28 cellular contexts compared by ENCODE assay signal in genomic region chr1:51210676-51211075, GRCh38.
"Had no signal": no experiment of that assay in that cellular context is flagged by ENCODE, and none has a peak within 500 bp of the region (broad histone marks: within the 10 kb centered on the region; RNA-seq: fewer than 3 reads in every experiment).

No MANE protein-coding gene starts in this region.

- DNase-seq: activated CD4-positive, alpha-beta memory T cell treated with anti-CD3 and anti-CD28 coated beads, Interleukin-2, amount 10 ng/mL, durations not matched to agents 7 days and 5 days; activated CD4-positive, alpha-beta T cell treated with anti-CD3 and anti-CD28 coated beads for 1 hour; activated CD4-positive, alpha-beta T cell treated with anti-CD3 and anti-CD28 coated beads for 4 hours; activated CD4-positive, alpha-beta T cell treated with anti-CD3 and anti-CD28 coated beads, Interleukin-2, amount 10 ng/mL, durations not matched to agents 7 days and 5 days; activated CD4-positive, alpha-beta T cell treated with anti-CD3 and anti-CD28 coated beads, Interleukin-2, amount 50 U/mL, for 4 hours; activated CD8-positive, alpha-beta memory T cell treated with anti-CD3 and anti-CD28 coated beads, Interleukin-2, amount 50 U/mL, for 48 hours; activated effector memory CD4-positive, alpha-beta T cell treated with Interleukin-2 at 50 U/mL for 16 hours; activated gamma-delta T cell treated with Interleukin-2 at 50 U/mL for 16 hours; activated naive CD4-positive, alpha-beta T cell treated with anti-CD3 and anti-CD28 coated beads, Interleukin-2, amount 50 U/mL, for 16 hours; activated naive CD4-positive, alpha-beta T cell treated with Interleukin-2 at 50 U/mL for 16 hours; activated T-cell treated with anti-CD3 and anti-CD28 coated beads for 4 hours; activated T-cell treated with anti-CD3 and anti-CD28 coated beads, Interleukin-2, amount 50 U/mL, for 24 hours; activated T-cell treated with anti-CD3 and anti-CD28 coated beads, Interleukin-2, amount 50 U/mL, for 72 hours; amygdala; aorta; body of pancreas; caudate nucleus; effector CD8-positive, alpha-beta T cell; esophagus squamous epithelium; foreskin melanocyte; T-helper 2 cell had no signal

- H3K4me3 Mint-ChIP-seq: activated CD4-positive, alpha-beta memory T cell treated with anti-CD3 and anti-CD28 coated beads, Interleukin-2, amount 10 ng/mL, durations not matched to agents 7 days and 5 days; activated CD4-positive, alpha-beta T cell treated with anti-CD3 and anti-CD28 coated beads, Interleukin-2, amount 10 ng/mL, durations not matched to agents 7 days and 5 days; activated naive CD8-positive, alpha-beta T cell; activated T-cell treated with anti-CD3 and anti-CD28 coated beads, Interleukin-2, amount 50 U/mL, for 24 hours; activated T-cell treated with anti-CD3 and anti-CD28 coated beads, Interleukin-2, amount 50 U/mL, for 72 hours; activated T-helper 17 cell treated with anti-CD3 and anti-CD28 coated beads, Interleukin-2, amount 50 U/mL, for 72 hours; WTC11 had no signal

- H3K27me3 Mint-ChIP-seq: activated CD4-positive, alpha-beta memory T cell treated with anti-CD3 and anti-CD28 coated beads, Interleukin-2, amount 10 ng/mL, durations not matched to agents 7 days and 5 days; activated CD4-positive, alpha-beta T cell treated with anti-CD3 and anti-CD28 coated beads, Interleukin-2, amount 10 ng/mL, durations not matched to agents 7 days and 5 days; activated naive CD8-positive, alpha-beta T cell; activated T-cell treated with anti-CD3 and anti-CD28 coated beads, Interleukin-2, amount 50 U/mL, for 24 hours; activated T-helper 17 cell treated with anti-CD3 and anti-CD28 coated beads, Interleukin-2, amount 50 U/mL, for 72 hours had no signal

- H3K9me3 Mint-ChIP-seq: activated CD4-positive, alpha-beta memory T cell treated with anti-CD3 and anti-CD28 coated beads, Interleukin-2, amount 10 ng/mL, durations not matched to agents 7 days and 5 days; activated CD4-positive, alpha-beta T cell treated with anti-CD3 and anti-CD28 coated beads, Interleukin-2, amount 10 ng/mL, durations not matched to agents 7 days and 5 days; activated T-cell treated with anti-CD3 and anti-CD28 coated beads, Interleukin-2, amount 50 U/mL, for 24 hours; activated T-cell treated with anti-CD3 and anti-CD28 coated beads, Interleukin-2, amount 50 U/mL, for 72 hours; activated T-helper 17 cell treated with anti-CD3 and anti-CD28 coated beads, Interleukin-2, amount 50 U/mL, for 72 hours; WTC11 had no signal

- H3K27ac Mint-ChIP-seq: activated CD4-positive, alpha-beta memory T cell treated with anti-CD3 and anti-CD28 coated beads, Interleukin-2, amount 10 ng/mL, durations not matched to agents 7 days and 5 days; activated CD4-positive, alpha-beta T cell treated with anti-CD3 and anti-CD28 coated beads, Interleukin-2, amount 10 ng/mL, durations not matched to agents 7 days and 5 days; activated naive CD8-positive, alpha-beta T cell; activated T-cell treated with anti-CD3 and anti-CD28 coated beads, Interleukin-2, amount 50 U/mL, for 24 hours; activated T-cell treated with anti-CD3 and anti-CD28 coated beads, Interleukin-2, amount 50 U/mL, for 72 hours; activated T-helper 17 cell treated with anti-CD3 and anti-CD28 coated beads, Interleukin-2, amount 50 U/mL, for 72 hours; WTC11 had no signal

- H3K27ac ChIP-seq: body of pancreas, epithelial cell of prostate, esophagus squamous epithelium had no signal

- ATAC-seq: activated T-cell treated with anti-CD3 and anti-CD28 coated beads, Interleukin-2, amount 50 U/mL, for 72 hours; activated T-helper 17 cell treated with anti-CD3 and anti-CD28 coated beads, Interleukin-2, amount 50 U/mL, for 72 hours; body of pancreas; WTC11 had no signal

- H3K36me3 ChIP-seq: esophagus squamous epithelium had no signal

- H3K9me3 ChIP-seq: body of pancreas, esophagus squamous epithelium had no signal

- H3K4me3 ChIP-seq: body of pancreas, esophagus squamous epithelium had no signal

- FAIRE-seq: colon, endometrium, endothelial cell of umbilical vein had no signal

- H3K4me1 Mint-ChIP-seq: WTC11 had no signal

- H3K36me3 Mint-ChIP-seq: activated naive CD8-positive, alpha-beta T cell; WTC11 had no signal

- H3K27me3 ChIP-seq: body of pancreas, esophagus squamous epithelium had no signal
